In the genomic region with DNA sequence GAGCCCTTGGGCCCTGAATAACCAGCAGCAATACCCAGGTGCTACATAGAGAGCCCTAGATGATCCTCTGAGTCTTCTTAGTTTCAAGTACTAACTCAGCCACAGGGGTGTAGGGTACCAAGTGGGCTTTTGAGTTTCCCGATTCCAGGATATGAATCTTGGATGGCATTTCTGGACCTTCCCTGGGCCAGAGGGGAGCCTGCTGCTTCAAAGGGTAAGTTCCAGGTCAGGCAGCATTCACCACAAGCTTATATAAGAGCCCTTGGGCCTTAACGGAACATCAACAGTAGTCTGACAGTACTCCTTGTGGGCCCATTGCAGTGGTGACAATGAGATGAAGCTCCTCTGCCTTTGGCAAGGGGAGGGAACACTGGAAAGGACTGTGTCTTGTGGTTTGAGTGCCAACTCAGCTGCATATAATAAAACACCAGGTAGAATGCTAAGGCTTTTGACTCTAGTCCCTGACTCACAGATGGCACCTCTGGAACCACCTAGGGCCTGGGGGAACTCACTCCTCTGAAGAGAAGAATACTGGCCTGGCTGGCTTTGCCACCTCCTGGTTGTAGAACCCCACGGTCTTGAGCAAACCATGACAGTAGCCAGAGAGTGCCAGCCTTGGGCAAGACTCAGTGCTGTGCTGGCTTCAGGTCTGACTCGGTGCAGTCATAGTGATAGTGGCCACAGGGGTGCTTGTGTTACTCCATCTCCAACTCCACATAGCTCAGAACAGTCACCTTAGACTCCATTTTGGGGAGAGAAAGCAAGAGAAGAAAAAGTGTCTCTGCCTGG, we compare ENCODE assay signal across 9 cellular contexts.
"Had no signal": no experiment of that assay in that cellular context is flagged by ENCODE, and none has a peak within 500 bp of the region (broad histone marks: within the 10 kb centered on the region; RNA-seq: fewer than 3 reads in every experiment).

No MANE protein-coding gene starts in this region.

- ATAC-seq: GM23338, HCT116 had no signal

- H2AFZ ChIP-seq: GM23248, GM23338 had no signal

- H3K36me3 ChIP-seq: HAP-1 had no signal

- H3K4me1 ChIP-seq: HAP-1 had no signal

- H3K9me3 ChIP-seq: HAP-1 had no signal

- H3K4me2 ChIP-seq: GM23338 had no signal

- DNase-seq: GM23248, GOT3, H7, H9, HCEC 1CT, HFFc6 had no signal

- H3K27ac ChIP-seq: GM23248 had no signal

- H3K4me3 ChIP-seq: GM23248, GM23338, HAP-1 had no signal

- H3K9ac ChIP-seq: GM23248 had no signal
